In the genomic region with DNA sequence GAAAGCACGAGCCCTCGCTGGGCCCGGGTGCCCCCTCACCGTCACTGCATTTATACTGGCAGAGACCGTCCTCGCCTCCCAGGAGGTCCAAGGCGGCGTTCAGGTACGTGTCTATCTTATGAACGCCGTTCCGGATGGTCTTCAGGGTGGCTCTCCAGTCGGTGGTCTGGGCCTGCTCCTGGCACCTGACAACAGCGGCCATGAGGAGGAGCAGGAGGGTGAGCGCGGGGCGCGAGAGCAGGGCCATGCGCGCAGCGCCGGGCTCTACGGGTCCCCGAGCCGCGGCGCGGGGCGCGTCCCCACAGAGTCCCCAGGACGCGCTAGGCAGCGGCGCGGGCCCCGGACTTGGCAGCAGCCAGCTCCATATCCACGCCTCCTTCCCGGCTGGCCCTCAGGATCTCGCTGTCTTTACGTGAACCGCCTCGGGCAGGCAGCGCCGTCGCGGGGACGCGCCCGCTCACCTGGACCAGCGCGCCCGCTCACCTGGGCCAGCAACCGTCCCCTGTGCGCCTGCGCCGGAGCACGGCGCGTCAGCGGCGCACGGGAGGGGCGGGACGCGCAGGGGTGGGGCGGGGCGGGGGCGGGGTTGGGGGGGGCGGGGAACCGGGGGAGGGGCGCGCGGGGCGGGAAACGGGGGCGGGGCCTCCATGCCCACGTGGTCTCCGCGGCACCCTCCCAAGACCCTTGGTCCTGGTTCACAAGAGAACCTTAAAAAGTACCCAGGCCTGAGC, we compare ENCODE assay signal across 1 cellular context.
TF ChIP-seq lines count a peak whose summit lies in the region.

A gene (minus strand): TSS at position 508 of the 731 bp plus-strand sequence. CDS start 261 bp downstream, at position 247.

TF ChIP-seq in HepG2, 621 proteins besides CTCF, POLR2A, EP300 and RAD21 (continued from another document and continues in another):
- TF ChIP-seq, protein P1, sequence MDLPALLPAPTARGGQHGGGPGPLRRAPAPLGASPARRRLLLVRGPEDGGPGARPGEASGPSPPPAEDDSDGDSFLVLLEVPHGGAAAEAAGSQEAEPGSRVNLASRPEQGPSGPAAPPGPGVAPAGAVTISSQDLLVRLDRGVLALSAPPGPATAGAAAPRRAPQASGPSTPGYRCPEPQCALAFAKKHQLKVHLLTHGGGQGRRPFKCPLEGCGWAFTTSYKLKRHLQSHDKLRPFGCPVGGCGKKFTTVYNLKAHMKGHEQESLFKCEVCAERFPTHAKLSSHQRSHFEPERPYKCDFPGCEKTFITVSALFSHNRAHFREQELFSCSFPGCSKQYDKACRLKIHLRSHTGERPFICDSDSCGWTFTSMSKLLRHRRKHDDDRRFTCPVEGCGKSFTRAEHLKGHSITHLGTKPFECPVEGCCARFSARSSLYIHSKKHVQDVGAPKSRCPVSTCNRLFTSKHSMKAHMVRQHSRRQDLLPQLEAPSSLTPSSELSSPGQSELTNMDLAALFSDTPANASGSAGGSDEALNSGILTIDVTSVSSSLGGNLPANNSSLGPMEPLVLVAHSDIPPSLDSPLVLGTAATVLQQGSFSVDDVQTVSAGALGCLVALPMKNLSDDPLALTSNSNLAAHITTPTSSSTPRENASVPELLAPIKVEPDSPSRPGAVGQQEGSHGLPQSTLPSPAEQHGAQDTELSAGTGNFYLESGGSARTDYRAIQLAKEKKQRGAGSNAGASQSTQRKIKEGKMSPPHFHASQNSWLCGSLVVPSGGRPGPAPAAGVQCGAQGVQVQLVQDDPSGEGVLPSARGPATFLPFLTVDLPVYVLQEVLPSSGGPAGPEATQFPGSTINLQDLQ (CRISPR knock-in tag; IDR thresholded peaks at IDR 0.05): no peak
- no peak for TF ChIP-seq ZNF549 (CRISPR knock-in tag; IDR thresholded peaks at IDR 0.05)
- TF ChIP-seq SUZ12 (IDR thresholded peaks at IDR 0.05; ENCODE audit: low read depth, low read length): no peak
- TF ChIP-seq KDM5A (IDR thresholded peaks at IDR 0.05; ENCODE audit: borderline replicate concordance, low read length): no peak
- no peak for TF ChIP-seq NR2F2 (IDR thresholded peaks at IDR 0.05; ENCODE audit: borderline replicate concordance, low read depth)
- TF ChIP-seq, protein P2, sequence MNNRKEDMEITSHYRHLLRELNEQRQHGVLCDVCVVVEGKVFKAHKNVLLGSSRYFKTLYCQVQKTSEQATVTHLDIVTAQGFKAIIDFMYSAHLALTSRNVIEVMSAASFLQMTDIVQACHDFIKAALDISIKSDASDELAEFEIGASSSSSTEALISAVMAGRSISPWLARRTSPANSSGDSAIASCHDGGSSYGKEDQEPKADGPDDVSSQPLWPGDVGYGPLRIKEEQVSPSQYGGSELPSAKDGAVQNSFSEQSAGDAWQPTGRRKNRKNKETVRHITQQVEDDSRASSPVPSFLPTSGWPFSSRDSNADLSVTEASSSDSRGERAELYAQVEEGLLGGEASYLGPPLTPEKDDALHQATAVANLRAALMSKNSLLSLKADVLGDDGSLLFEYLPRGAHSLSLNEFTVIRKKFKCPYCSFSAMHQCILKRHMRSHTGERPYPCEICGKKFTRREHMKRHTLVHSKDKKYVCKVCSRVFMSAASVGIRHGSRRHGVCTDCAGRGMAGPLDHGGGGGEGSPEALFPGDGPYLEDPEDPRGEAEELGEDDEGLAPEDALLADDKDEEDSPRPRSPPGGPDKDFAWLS (CRISPR knock-in tag; IDR thresholded peaks at IDR 0.05; ENCODE audit: borderline replicate concordance): no peak
- no peak for TF ChIP-seq ZNF7 (CRISPR knock-in tag; IDR thresholded peaks at IDR 0.05)
- TF ChIP-seq, protein P3, sequence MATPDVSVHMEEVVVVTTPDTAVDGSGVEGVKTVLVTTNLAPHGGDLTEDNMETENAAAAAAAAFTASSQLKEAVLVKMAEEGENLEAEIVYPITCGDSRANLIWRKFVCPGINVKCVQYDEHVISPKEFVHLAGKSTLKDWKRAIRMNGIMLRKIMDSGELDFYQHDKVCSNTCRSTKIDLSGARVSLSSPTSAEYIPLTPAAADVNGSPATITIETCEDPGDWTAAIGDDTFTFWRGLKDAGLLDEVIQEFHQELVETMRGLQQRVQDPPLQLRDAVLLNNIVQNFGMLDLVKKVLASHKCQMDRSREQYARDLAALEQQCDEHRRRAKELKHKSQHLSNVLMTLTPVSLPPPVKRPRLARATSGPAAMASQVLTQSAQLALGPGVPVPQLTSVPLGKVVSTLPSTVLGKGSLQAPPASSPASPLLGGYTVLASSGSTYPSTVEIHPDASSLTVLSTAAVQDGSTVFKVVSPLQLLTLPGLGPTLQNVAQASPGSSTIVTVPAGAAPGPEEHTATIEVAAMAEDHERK (CRISPR knock-in tag; IDR thresholded peaks at IDR 0.05; ENCODE audit: low read depth): peak; percentile 76
- no peak for TF ChIP-seq KLF9 (CRISPR knock-in tag; IDR thresholded peaks at IDR 0.05; ENCODE audit: low read depth)
- TF ChIP-seq ZNF350 (CRISPR knock-in tag; IDR thresholded peaks at IDR 0.05; ENCODE audit: borderline replicate concordance, low read depth): no peak
- TF ChIP-seq PAWR (CRISPR knock-in tag; IDR thresholded peaks at IDR 0.05; ENCODE audit: borderline replicate concordance): no peak
- no peak for TF ChIP-seq ISX (CRISPR knock-in tag; conservative IDR thresholded peaks at IDR 0.05)
- no peak for TF ChIP-seq SMARCE1 (IDR thresholded peaks at IDR 0.05; ENCODE audit: borderline replicate concordance)
- peak; percentile 51 for TF ChIP-seq TARDBP (CRISPR knock-in tag; IDR thresholded peaks at IDR 0.05)
- TF ChIP-seq, protein P4, sequence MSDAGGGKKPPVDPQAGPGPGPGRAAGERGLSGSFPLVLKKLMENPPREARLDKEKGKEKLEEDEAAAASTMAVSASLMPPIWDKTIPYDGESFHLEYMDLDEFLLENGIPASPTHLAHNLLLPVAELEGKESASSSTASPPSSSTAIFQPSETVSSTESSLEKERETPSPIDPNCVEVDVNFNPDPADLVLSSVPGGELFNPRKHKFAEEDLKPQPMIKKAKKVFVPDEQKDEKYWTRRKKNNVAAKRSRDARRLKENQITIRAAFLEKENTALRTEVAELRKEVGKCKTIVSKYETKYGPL (CRISPR knock-in tag; IDR thresholded peaks at IDR 0.05): no peak
- TF ChIP-seq NFE2L1 (CRISPR knock-in tag; IDR thresholded peaks at IDR 0.05; ENCODE audit: borderline replicate concordance): no peak
- peak; percentile 64; the same call in 1 of the 2 replicates for TF ChIP-seq FOXC1 (CRISPR knock-in tag; IDR thresholded peaks at IDR 0.05; ENCODE audit: borderline replicate concordance)
- TF ChIP-seq ZNF75D (CRISPR knock-in tag; IDR thresholded peaks at IDR 0.05; ENCODE audit: borderline replicate concordance): no peak
- peak; percentile 88; the same call in 1 of the 2 replicates for TF ChIP-seq ZNF83 (CRISPR knock-in tag; IDR thresholded peaks at IDR 0.05; ENCODE audit: borderline replicate concordance)
- no peak for TF ChIP-seq CEBPB (IDR thresholded peaks at IDR 0.05; ENCODE audit: borderline replicate concordance, low read depth, low read length)
- TF ChIP-seq, protein P5, sequence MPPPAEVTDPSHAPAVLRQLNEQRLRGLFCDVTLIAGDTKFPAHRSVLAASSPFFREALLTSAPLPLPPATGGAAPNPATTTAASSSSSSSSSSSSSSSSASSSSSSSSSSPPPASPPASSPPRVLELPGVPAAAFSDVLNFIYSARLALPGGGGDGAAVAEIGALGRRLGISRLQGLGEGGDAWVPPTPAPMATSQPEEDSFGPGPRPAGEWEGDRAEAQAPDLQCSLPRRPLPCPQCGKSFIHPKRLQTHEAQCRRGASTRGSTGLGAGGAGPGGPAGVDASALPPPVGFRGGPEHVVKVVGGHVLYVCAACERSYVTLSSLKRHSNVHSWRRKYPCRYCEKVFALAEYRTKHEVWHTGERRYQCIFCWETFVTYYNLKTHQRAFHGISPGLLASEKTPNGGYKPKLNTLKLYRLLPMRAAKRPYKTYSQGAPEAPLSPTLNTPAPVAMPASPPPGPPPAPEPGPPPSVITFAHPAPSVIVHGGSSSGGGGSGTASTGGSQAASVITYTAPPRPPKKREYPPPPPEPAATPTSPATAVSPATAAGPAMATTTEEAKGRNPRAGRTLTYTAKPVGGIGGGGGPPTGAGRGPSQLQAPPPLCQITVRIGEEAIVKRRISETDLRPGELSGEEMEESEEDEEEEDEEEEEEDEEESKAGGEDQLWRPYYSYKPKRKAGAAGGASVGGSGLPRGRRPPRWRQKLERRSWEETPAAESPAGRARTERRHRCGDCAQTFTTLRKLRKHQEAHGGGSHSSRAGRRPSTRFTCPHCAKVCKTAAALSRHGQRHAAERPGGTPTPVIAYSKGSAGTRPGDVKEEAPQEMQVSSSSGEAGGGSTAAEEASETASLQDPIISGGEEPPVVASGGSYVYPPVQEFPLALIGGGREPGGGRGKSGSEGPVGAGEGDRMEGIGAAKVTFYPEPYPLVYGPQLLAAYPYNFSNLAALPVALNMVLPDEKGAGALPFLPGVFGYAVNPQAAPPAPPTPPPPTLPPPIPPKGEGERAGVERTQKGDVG (CRISPR knock-in tag; IDR thresholded peaks at IDR 0.05; ENCODE audit: borderline replicate concordance): 0 out of 2 replicates have a peak, but pooled peaks have one; percentile 67
- no peak for TF ChIP-seq JUND (CRISPR knock-in tag; IDR thresholded peaks at IDR 0.05)
- no peak for TF ChIP-seq MEIS1 (CRISPR knock-in tag; IDR thresholded peaks at IDR 0.05; ENCODE audit: borderline replicate concordance)
- TF ChIP-seq, protein P6, sequence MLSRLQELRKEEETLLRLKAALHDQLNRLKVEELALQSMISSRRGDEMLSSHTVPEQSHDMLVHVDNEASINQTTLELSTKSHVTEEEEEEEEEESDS (CRISPR knock-in tag; IDR thresholded peaks at IDR 0.05; ENCODE audit: borderline replicate concordance): no peak
- no peak for TF ChIP-seq ZBTB3 (CRISPR knock-in tag; IDR thresholded peaks at IDR 0.05; ENCODE audit: borderline replicate concordance, low read depth)
- TF ChIP-seq, protein P7, sequence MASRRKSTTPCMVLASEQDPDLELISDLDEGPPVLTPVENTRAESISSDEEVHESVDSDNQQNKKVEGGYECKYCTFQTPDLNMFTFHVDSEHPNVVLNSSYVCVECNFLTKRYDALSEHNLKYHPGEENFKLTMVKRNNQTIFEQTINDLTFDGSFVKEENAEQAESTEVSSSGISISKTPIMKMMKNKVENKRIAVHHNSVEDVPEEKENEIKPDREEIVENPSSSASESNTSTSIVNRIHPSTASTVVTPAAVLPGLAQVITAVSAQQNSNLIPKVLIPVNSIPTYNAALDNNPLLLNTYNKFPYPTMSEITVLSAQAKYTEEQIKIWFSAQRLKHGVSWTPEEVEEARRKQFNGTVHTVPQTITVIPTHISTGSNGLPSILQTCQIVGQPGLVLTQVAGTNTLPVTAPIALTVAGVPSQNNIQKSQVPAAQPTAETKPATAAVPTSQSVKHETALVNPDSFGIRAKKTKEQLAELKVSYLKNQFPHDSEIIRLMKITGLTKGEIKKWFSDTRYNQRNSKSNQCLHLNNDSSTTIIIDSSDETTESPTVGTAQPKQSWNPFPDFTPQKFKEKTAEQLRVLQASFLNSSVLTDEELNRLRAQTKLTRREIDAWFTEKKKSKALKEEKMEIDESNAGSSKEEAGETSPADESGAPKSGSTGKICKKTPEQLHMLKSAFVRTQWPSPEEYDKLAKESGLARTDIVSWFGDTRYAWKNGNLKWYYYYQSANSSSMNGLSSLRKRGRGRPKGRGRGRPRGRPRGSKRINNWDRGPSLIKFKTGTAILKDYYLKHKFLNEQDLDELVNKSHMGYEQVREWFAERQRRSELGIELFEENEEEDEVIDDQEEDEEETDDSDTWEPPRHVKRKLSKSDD (CRISPR knock-in tag; IDR thresholded peaks at IDR 0.05; ENCODE audit: low read depth): 0 out of 2 replicates have a peak, but pooled peaks have one; percentile 62
- TF ChIP-seq ZNF816 (CRISPR knock-in tag; IDR thresholded peaks at IDR 0.05; ENCODE audit: borderline replicate concordance): peak; percentile 45; the same call in 1 of the 2 replicates
- TF ChIP-seq ZNF569 (CRISPR knock-in tag; IDR thresholded peaks at IDR 0.05; ENCODE audit: borderline replicate concordance): no peak
- no peak for TF ChIP-seq ATRX (CRISPR knock-in tag; IDR thresholded peaks at IDR 0.05; ENCODE audit: borderline replicate concordance)
- TF ChIP-seq CBFB (CRISPR knock-in tag; IDR thresholded peaks at IDR 0.05): no peak
- 0 out of 2 replicates have a peak, but pooled peaks have one; percentile 43 for TF ChIP-seq ZNF550 (CRISPR knock-in tag; IDR thresholded peaks at IDR 0.05; ENCODE audit: borderline replicate concordance)
- no peak for TF ChIP-seq SCMH1 (CRISPR knock-in tag; IDR thresholded peaks at IDR 0.05; ENCODE audit: borderline replicate concordance)
- TF ChIP-seq, protein P8, sequence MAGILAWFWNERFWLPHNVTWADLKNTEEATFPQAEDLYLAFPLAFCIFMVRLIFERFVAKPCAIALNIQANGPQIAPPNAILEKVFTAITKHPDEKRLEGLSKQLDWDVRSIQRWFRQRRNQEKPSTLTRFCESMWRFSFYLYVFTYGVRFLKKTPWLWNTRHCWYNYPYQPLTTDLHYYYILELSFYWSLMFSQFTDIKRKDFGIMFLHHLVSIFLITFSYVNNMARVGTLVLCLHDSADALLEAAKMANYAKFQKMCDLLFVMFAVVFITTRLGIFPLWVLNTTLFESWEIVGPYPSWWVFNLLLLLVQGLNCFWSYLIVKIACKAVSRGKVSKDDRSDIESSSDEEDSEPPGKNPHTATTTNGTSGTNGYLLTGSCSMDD (CRISPR knock-in tag; IDR thresholded peaks at IDR 0.05): no peak
- TF ChIP-seq ZNF430 (CRISPR knock-in tag; IDR thresholded peaks at IDR 0.05): peak; percentile 85
- peak; percentile 54 for TF ChIP-seq PHF20 (CRISPR knock-in tag; IDR thresholded peaks at IDR 0.05)
- TF ChIP-seq, protein P9, sequence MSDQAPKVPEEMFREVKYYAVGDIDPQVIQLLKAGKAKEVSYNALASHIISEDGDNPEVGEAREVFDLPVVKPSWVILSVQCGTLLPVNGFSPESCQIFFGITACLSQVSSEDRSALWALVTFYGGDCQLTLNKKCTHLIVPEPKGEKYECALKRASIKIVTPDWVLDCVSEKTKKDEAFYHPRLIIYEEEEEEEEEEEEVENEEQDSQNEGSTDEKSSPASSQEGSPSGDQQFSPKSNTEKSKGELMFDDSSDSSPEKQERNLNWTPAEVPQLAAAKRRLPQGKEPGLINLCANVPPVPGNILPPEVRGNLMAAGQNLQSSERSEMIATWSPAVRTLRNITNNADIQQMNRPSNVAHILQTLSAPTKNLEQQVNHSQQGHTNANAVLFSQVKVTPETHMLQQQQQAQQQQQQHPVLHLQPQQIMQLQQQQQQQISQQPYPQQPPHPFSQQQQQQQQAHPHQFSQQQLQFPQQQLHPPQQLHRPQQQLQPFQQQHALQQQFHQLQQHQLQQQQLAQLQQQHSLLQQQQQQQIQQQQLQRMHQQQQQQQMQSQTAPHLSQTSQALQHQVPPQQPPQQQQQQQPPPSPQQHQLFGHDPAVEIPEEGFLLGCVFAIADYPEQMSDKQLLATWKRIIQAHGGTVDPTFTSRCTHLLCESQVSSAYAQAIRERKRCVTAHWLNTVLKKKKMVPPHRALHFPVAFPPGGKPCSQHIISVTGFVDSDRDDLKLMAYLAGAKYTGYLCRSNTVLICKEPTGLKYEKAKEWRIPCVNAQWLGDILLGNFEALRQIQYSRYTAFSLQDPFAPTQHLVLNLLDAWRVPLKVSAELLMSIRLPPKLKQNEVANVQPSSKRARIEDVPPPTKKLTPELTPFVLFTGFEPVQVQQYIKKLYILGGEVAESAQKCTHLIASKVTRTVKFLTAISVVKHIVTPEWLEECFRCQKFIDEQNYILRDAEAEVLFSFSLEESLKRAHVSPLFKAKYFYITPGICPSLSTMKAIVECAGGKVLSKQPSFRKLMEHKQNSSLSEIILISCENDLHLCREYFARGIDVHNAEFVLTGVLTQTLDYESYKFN (CRISPR knock-in tag; conservative IDR thresholded peaks at IDR 0.05): no peak
- TF ChIP-seq MTA3 (CRISPR knock-in tag; IDR thresholded peaks at IDR 0.05): no peak
- no peak for TF ChIP-seq KLF15 (CRISPR knock-in tag; IDR thresholded peaks at IDR 0.05; ENCODE audit: borderline replicate concordance)
- no peak for TF ChIP-seq ZNF773 (CRISPR knock-in tag; IDR thresholded peaks at IDR 0.05; ENCODE audit: borderline replicate concordance)
- TF ChIP-seq NFIB (CRISPR knock-in tag; IDR thresholded peaks at IDR 0.05; ENCODE audit: borderline replicate concordance): 0 out of 2 replicates have a peak, but pooled peaks have one; percentile 62
- no peak for TF ChIP-seq MATR3 (CRISPR knock-in tag; IDR thresholded peaks at IDR 0.05)
- TF ChIP-seq ZNF747 (CRISPR knock-in tag; IDR thresholded peaks at IDR 0.05; ENCODE audit: borderline replicate concordance): no peak
